In the genomic region with DNA sequence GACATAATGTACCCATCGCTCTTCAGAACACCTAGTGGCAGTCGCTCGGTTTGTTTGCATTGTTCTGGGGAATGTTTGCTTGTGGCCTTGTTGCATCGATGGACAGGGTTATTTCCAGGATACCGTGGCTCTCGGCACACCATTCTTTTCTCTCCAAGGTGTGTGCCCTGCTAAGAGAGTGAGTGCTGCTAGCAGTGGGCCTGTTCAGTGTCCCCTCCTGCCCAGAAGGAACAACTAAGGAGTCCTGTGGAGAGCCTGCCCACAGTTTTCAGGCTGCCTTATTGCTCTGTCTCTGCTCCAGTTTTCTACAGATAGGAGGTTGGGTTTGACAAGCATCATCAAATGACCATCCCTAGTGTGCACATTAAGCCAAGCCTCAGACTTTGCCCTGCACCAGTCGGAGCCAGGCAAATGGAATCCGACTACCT, we compare ENCODE assay signal across 7 cellular contexts. TPM values are rescaled to one million over a fixed set of nuclear protein-coding genes. Genes with fewer than 3 reads are reported as not detected.
DNase-seq lines count a peak whose midpoint lies in the region; ATAC-seq and TF ChIP-seq lines count a peak whose summit lies in the region.

No MANE protein-coding gene starts in this region.

- WGBS in smooth muscle cell (ENCODE audit: low lambda C conversion rate), result 80% methylated on average over 8 of the region's 8 CpGs

- TF ChIP-seq RAD21 in HCT116 (IDR thresholded peaks at IDR 0.05; ENCODE audit: low read depth), result no peak

- H3K9me3 Mint-ChIP-seq in WTC11, result no peaks in the 10 kb centered on the region

- H3K4me3 ChIP-seq in HCT116 (replicated peaks in 1 of 2; ENCODE audit: low read depth in 1 of 2, low read length in 2 of 2) (peak overlapping the region in 1 of 2 experiments; percentile 81; a peak in 3 of 4 replicates), iPS-18a (ENCODE audit: low read length) (peak overlapping the region; percentile 89), smooth muscle cell (peak overlapping the region; percentile 87)

- H3K9ac ChIP-seq in HCT116 (ENCODE audit: low read length) (0 out of 2 replicates have a peak overlapping the region, but pooled peaks have one; percentile 96), iPS-18a (ENCODE audit: low read length) (no peak overlapping the region), smooth muscle cell (ENCODE audit: low read depth) (peak overlapping the region; percentile 99)

- intact Hi-C loops in HCT116 (cut with micrococcal nuclease), result no loop called here

- no peak for DNase-seq in HCT116 (ENCODE audit: low read depth, low spot score)
- DNase-seq in WTC11 (ENCODE audit: low spot score), result no peak
- DNase-seq in smooth muscle cell (lab: John Stamatoyannopoulos, UW; ENCODE audit: unreplicated experiment), result no peak
- DNase-seq in CD1c-positive myeloid dendritic cell (ENCODE audit: extremely low spot score), result no peak

- H3K36me3 ChIP-seq in HCT116 (ENCODE audit: control insufficient read depth in 1 of 2, insufficient read depth in 2 of 2, low read length in 2 of 2) (no peaks in the 10 kb centered on the region), iPS-18a (ENCODE audit: control insufficient read depth, low read depth, low read length) (no peaks in the 10 kb centered on the region), smooth muscle cell (ENCODE audit: low read depth) (no peaks in the 10 kb centered on the region)

- no peaks in the 10 kb centered on the region for H3K27me3 ChIP-seq in HCT116 (ENCODE audit: insufficient read depth, low read length)
- peaks cover 31% of the 10 kb centered on the region for H3K27me3 ChIP-seq in iPS-18a (ENCODE audit: control insufficient read depth, insufficient read depth, low read length)
- H3K27me3 ChIP-seq in smooth muscle cell (ENCODE audit: low read depth), result no peaks in the 10 kb centered on the region

- TF ChIP-seq CTCF in HCT116 (IDR thresholded peaks at IDR 0.05 in 2 of 3, conservative IDR thresholded peaks at IDR 0.05 in 1 of 3; ENCODE audit: borderline replicate concordance in 1 of 3, insufficient read depth in 1 of 3, low read depth in 2 of 3, low read length in 2 of 3), result no peak
- no peak for TF ChIP-seq CTCF in WTC11 (IDR thresholded peaks at IDR 0.05)
- TF ChIP-seq CTCF in smooth muscle cell (IDR thresholded peaks at IDR 0.05; ENCODE audit: borderline replicate concordance, insufficient read depth, poor library complexity, severe bottlenecking), result no peak

- peaks cover 27% of the 10 kb centered on the region for H3K27me3 Mint-ChIP-seq in WTC11 (ENCODE audit: low read depth)

- BruUV-seq in HCT116 (replicated peaks; lab: Mats Ljungman, UMichigan), result TSS peak; percentile 51

- peak overlapping the region; percentile 79 for H3K4me3 Mint-ChIP-seq in WTC11

- no peaks in the 10 kb centered on the region for H3K9me3 ChIP-seq in HCT116 (ENCODE audit: control insufficient read depth in 1 of 2, insufficient read depth in 1 of 2, low read depth in 1 of 2, low read length in 2 of 2)
- H3K9me3 ChIP-seq in iPS-18a (ENCODE audit: control insufficient read depth, low read depth, low read length), result no peaks in the 10 kb centered on the region
- H3K9me3 ChIP-seq in smooth muscle cell (replicated peaks; ENCODE audit: low read depth), result no peaks in the 10 kb centered on the region

- H3K27ac ChIP-seq in HCT116 (ENCODE audit: low read depth, low read length) (no peak overlapping the region), iPS-18a (ENCODE audit: low read length) (no peak overlapping the region), smooth muscle cell (ENCODE audit: low read depth) (peak overlapping the region; percentile 97)

- no peaks in the 10 kb centered on the region for H4K20me1 ChIP-seq in HCT116 (ENCODE audit: insufficient read depth)
- peaks cover 57% of the 10 kb centered on the region for H4K20me1 ChIP-seq in smooth muscle cell (ENCODE audit: low read depth)

- no peaks in the 10 kb centered on the region for H3K9me2 ChIP-seq in HCT116 (ENCODE audit: insufficient read depth)

- H3K4me1 ChIP-seq in HCT116 (ENCODE audit: control insufficient read depth in 1 of 2, insufficient read depth in 2 of 2, low read length in 2 of 2), result peaks cover 2 to 20% of the 10 kb centered on the region in 2 experiments; a peak in 3 of 4 replicates
- peaks cover 13% of the 10 kb centered on the region for H3K4me1 ChIP-seq in iPS-18a (ENCODE audit: control insufficient read depth, low read depth, low read length)
- H3K4me1 ChIP-seq in smooth muscle cell (ENCODE audit: low read depth), result peaks cover 12% of the 10 kb centered on the region

- peak overlapping the region; percentile 88 for H3K4me2 ChIP-seq in HCT116 (ENCODE audit: low read length)
- H3K4me2 ChIP-seq in smooth muscle cell, result peak overlapping the region; percentile 88

- peaks cover 31% of the 10 kb centered on the region for H3K4me1 Mint-ChIP-seq in WTC11

- POLR2A ChIA-PET in HCT116 (lab: Charles Lee) (no interaction called here), WTC11 (lab: Charles Lee) (interaction anchor here (0.6 kb wide), 1 partner anchor 74 kb away, joined by 3 read pairs; no protein-coding TSS in a partner anchor)

- H3K36me3 Mint-ChIP-seq in WTC11, result no peaks in the 10 kb centered on the region

- no peak overlapping the region for H2AFZ ChIP-seq in HCT116 (ENCODE audit: low read depth, low read length, poor library complexity, severe bottlenecking)
- H2AFZ ChIP-seq in smooth muscle cell (ENCODE audit: low read depth), result no peak overlapping the region

- H3K79me2 ChIP-seq in HCT116 (ENCODE audit: insufficient read depth, low read length), result peaks cover 27% of the 10 kb centered on the region
- peaks cover 56% of the 10 kb centered on the region for H3K79me2 ChIP-seq in smooth muscle cell (ENCODE audit: low read depth)

- ATAC-seq in HCT116 (no peak), WTC11 (no peak), HG02759 (IDR thresholded peaks at IDR 0.05; ENCODE audit: unreplicated experiment) (no peak), HG03571 (IDR thresholded peaks at IDR 0.05; ENCODE audit: unreplicated experiment) (no peak)

- no peak overlapping the region for H3K27ac Mint-ChIP-seq in WTC11

- H3F3A ChIP-seq in smooth muscle cell (ENCODE audit: low read depth), result no peaks in the 10 kb centered on the region

- RAD21 ChIA-PET in HCT116 (lab: Charles Lee; ENCODE audit: low non-redundant PET in 1 of 2, low total read pairs in 2 of 2, uncharacterized antibody in 2 of 2, unreplicated experiment in 2 of 2), result no interaction called here

- CTCF ChIA-PET in HCT116 (lab: Charles Lee), result no interaction called here
- CTCF ChIA-PET in WTC11 (lab: Charles Lee), result interaction anchor here (0.5 to 1.4 kb wide), 3 partner anchors 10 to 155 kb away, joined by 4 to 6 read pairs (median 4); no protein-coding TSS in a partner anchor

- no peak for TF ChIP-seq POLR2A in HCT116 (IDR thresholded peaks at IDR 0.05; ENCODE audit: borderline replicate concordance, extremely low read depth, insufficient read depth, insufficient read length)

TF ChIP-seq in HCT116, 20 proteins besides CTCF, POLR2A, EP300 and RAD21 (continues in another document):
- TF ChIP-seq POLR2AphosphoS5 (IDR thresholded peaks at IDR 0.05; ENCODE audit: low read depth, low read length) (no peak), EZH2phosphoT487 (IDR thresholded peaks at IDR 0.05; ENCODE audit: borderline replicate concordance) (no peak)

TF ChIP-seq in WTC11, 78 proteins besides CTCF, POLR2A, EP300 and RAD21 (continues in another document):
- no peak for TF ChIP-seq ZNF317 (CRISPR knock-in tag; IDR thresholded peaks at IDR 0.05; ENCODE audit: borderline replicate concordance, low read depth)
- TF ChIP-seq NR1H2 (CRISPR knock-in tag; IDR thresholded peaks at IDR 0.05), result no peak
- TF ChIP-seq CBFB (CRISPR knock-in tag; IDR thresholded peaks at IDR 0.05; ENCODE audit: low read depth), result no peak
- no peak for TF ChIP-seq ZNF121 (CRISPR knock-in tag; IDR thresholded peaks at IDR 0.05)
- no peak for TF ChIP-seq JUN (CRISPR knock-in tag; IDR thresholded peaks at IDR 0.05)
- no peak for TF ChIP-seq ZNF423 (CRISPR knock-in tag; IDR thresholded peaks at IDR 0.05)
- TF ChIP-seq ZNF416 (CRISPR knock-in tag; IDR thresholded peaks at IDR 0.05), result no peak
- TF ChIP-seq, protein P1, sequence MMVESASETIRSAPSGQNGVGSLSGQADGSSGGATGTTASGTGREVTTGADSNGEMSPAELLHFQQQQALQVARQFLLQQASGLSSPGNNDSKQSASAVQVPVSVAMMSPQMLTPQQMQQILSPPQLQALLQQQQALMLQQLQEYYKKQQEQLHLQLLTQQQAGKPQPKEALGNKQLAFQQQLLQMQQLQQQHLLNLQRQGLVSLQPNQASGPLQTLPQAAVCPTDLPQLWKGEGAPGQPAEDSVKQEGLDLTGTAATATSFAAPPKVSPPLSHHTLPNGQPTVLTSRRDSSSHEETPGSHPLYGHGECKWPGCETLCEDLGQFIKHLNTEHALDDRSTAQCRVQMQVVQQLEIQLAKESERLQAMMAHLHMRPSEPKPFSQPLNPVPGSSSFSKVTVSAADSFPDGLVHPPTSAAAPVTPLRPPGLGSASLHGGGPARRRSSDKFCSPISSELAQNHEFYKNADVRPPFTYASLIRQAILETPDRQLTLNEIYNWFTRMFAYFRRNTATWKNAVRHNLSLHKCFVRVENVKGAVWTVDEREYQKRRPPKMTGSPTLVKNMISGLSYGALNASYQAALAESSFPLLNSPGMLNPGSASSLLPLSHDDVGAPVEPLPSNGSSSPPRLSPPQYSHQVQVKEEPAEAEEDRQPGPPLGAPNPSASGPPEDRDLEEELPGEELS (CRISPR knock-in tag; IDR thresholded peaks at IDR 0.05), result no peak
- TF ChIP-seq ZNF219 (CRISPR knock-in tag; IDR thresholded peaks at IDR 0.05; ENCODE audit: borderline replicate concordance), result no peak

RNA-seq across cellular contexts. Expression of a gene that starts 1.4 kb away (rescaled TPM):
- total RNA-seq in HCT116 (2021; ENCODE audit: unreplicated experiment) (18.0 TPM), WTC11 (2021) (14.4 to 18.3 TPM (median 16.8 TPM) in 3 replicates), smooth muscle cell (26.1 and 27.7 TPM in 2 replicates)
- polyA plus RNA-seq in HCT116 (2012), result 10.8 and 11.8 TPM in 2 replicates
- 23.3 and 30.3 TPM in 2 replicates for polyA plus RNA-seq in smooth muscle cell

RNA-seq across cellular contexts. Expression of a gene that starts 36.8 kb away (rescaled TPM):
- 10.1 TPM for total RNA-seq in HCT116 (2021; ENCODE audit: unreplicated experiment)
- 6.8 and 8.2 TPM in 2 replicates for polyA plus RNA-seq in HCT116 (2012)
- total RNA-seq in WTC11 (2021), result 31.6 to 34.1 TPM (median 32.4 TPM) in 3 replicates
- total RNA-seq in smooth muscle cell, result 3.9 and 8.1 TPM in 2 replicates
- polyA plus RNA-seq in smooth muscle cell, result 4.9 and 5.2 TPM in 2 replicates

RNA-seq across cellular contexts. Expression of a gene that starts 43.7 kb away (rescaled TPM):
- total RNA-seq in HCT116 (2021; ENCODE audit: unreplicated experiment) (18.2 TPM), WTC11 (2021) (10.4 to 14.3 TPM (median 12.1 TPM) in 3 replicates), smooth muscle cell (5.6 and 8.9 TPM in 2 replicates)
- 13.4 and 15.8 TPM in 2 replicates for polyA plus RNA-seq in HCT116 (2012)
- 25.7 and 32.7 TPM in 2 replicates for polyA plus RNA-seq in smooth muscle cell

RNA-seq across cellular contexts. Expression of a gene that starts 58.4 kb away (rescaled TPM):
- total RNA-seq in HCT116 (2021; ENCODE audit: unreplicated experiment) (0.96 TPM), WTC11 (2021) (1.6 to 2.1 TPM (median 1.8 TPM) in 3 replicates), smooth muscle cell (0.22 and 3.6 TPM in 2 replicates)
- 0.07 and 0.17 TPM in 2 replicates for polyA plus RNA-seq in HCT116 (2012)
- polyA plus RNA-seq in smooth muscle cell, result 0.57 TPM in 1 of 2 replicates, not detected in the other
